ENCODE assay signal across 14 cellular contexts in the genomic region with DNA sequence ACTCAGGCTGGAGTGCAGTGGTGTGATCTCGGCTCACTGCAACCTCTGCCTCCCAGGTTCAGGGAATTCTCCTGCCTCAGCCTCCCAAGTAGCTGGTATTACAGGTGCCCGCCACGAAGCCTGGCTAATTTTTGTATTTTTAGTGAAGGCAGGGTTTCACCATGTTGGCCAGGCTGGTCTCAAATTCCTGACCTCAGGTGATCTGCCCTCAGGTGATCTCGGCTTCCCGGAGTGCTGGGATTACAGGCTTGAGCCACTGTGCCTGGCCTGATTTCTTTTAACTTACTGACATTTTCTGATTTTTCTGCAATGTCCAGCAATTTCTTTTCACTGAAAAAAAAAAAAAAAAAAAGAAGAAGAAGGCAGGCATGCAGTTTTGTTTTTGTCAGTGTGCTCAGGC. TPM values are rescaled to one million over a fixed set of nuclear protein-coding genes. Genes with fewer than 3 reads are reported as not detected.
A peak's percentile ranks its signal among the peaks of the same experiment; 100 is the strongest.
DNase-seq lines count a peak whose midpoint lies in the region; ATAC-seq and TF ChIP-seq lines count a peak whose summit lies in the region.
"Not testable (repeated sequence)": the region's sequence is repeated elsewhere in the genome, so short reads cannot be mapped to it uniquely, and the experiment has no call there.
"Had no signal": no experiment of that assay in that cellular context is flagged by ENCODE, and none has a peak within 500 bp of the region (broad histone marks: within the 10 kb centered on the region; RNA-seq: fewer than 3 reads in every experiment).

No MANE protein-coding gene starts in this region.

- H3K27ac Mint-ChIP-seq in endodermal cell: peak overlapping the region; percentile 42
- peak overlapping the region; percentile 53 for H3K27ac Mint-ChIP-seq in type B pancreatic cell

- DNase-seq in NCI-H69 (lab: John Stamatoyannopoulos, UW) (peak; percentile 6), endodermal cell (peak; percentile 56), left lobe of liver (ENCODE audit: low spot score) (peak; percentile 29), posterior vena cava (ENCODE audit: low spot score) (peak; percentile 12)
- not testable (repeated sequence) for DNase-seq in RWPE2 (ENCODE audit: low spot score); type B pancreatic cell (ENCODE audit: extremely low spot score, unreplicated experiment)
- peak; percentile 5 for DNase-seq in activated CD4-positive, CD25-positive, alpha-beta regulatory T cell treated with anti-CD3 and anti-CD28 coated beads, Interleukin-2, amount 50 U/mL, for 72 hours

- not testable (repeated sequence) for H3K36me3 Mint-ChIP-seq in endodermal cell (ENCODE audit: low read depth); type B pancreatic cell

- intact Hi-C loops in posterior vena cava (cut with DNase I): not testable (repeated sequence)

- not testable (repeated sequence) for TF ChIP-seq EP300 in Ishikawa (IDR thresholded peaks at IDR 0.05; ENCODE audit: borderline replicate concordance)

- H3K4me1 ChIP-seq in RWPE2 (ENCODE audit: insufficient read depth, poor library complexity, severe bottlenecking): peaks cover 21% of the 10 kb centered on the region
- H3K4me1 ChIP-seq in endodermal cell (ENCODE audit: control insufficient read depth, insufficient read depth, low read length): not testable (repeated sequence)

- H3K4me3 ChIP-seq in RWPE2 (ENCODE audit: severe bottlenecking); endodermal cell (ENCODE audit: low read length): not testable (repeated sequence)

- TF ChIP-seq CTCF in RWPE2 (IDR thresholded peaks at IDR 0.05; ENCODE audit: poor library complexity, severe bottlenecking); endodermal cell (conservative IDR thresholded peaks at IDR 0.05); type B pancreatic cell (conservative IDR thresholded peaks at IDR 0.05): not testable (repeated sequence)

- not testable (repeated sequence) for H3K4me3 Mint-ChIP-seq in endodermal cell
- H3K4me3 Mint-ChIP-seq in type B pancreatic cell: peak overlapping the region; percentile 53

- peaks cover 42% of the 10 kb centered on the region for H3K27me3 Mint-ChIP-seq in endodermal cell (ENCODE audit: insufficient read depth)
- H3K27me3 Mint-ChIP-seq in type B pancreatic cell: peaks cover 40% of the 10 kb centered on the region

- peak overlapping the region; percentile 1 for H3K27ac ChIP-seq in RWPE2 (ENCODE audit: poor library complexity, severe bottlenecking)
- H3K27ac ChIP-seq in endodermal cell (ENCODE audit: low read depth, low read length): not testable (repeated sequence)

- H3K36me3 ChIP-seq in RWPE2 (ENCODE audit: low read depth); endodermal cell (ENCODE audit: control insufficient read depth, insufficient read depth, low read length): not testable (repeated sequence)

- H3K9me3 ChIP-seq in RWPE2 (ENCODE audit: severe bottlenecking); endodermal cell (ENCODE audit: control insufficient read depth, low read length): not testable (repeated sequence)

- WGBS in endodermal cell (ENCODE audit: insufficient coverage in 1 of 2, insufficient read length in 1 of 2), 2 experiments: 90 to 96% methylated on average over 4 to 5 of the region's 5 CpGs

- H3K4me1 Mint-ChIP-seq in endodermal cell (peaks cover 16% of the 10 kb centered on the region), type B pancreatic cell (ENCODE audit: unreplicated experiment) (peaks cover 32% of the 10 kb centered on the region)

- H3K9me3 Mint-ChIP-seq in endodermal cell, type B pancreatic cell: not testable (repeated sequence)

- not testable (repeated sequence) for TF ChIP-seq RAD21 in Ishikawa (IDR thresholded peaks at IDR 0.05; ENCODE audit: low read depth)

- not testable (repeated sequence) for H3K9ac ChIP-seq in endodermal cell (ENCODE audit: extremely low read depth, low read length, poor library complexity, severe bottlenecking)

- not testable (repeated sequence) for ATAC-seq in RWPE2 (ENCODE audit: low read depth); left lobe of liver

- not testable (repeated sequence) for H3K27me3 ChIP-seq in RWPE2 (ENCODE audit: insufficient read depth, poor library complexity, severe bottlenecking)
- H3K27me3 ChIP-seq in endodermal cell (ENCODE audit: control insufficient read depth, insufficient read depth, low read length, poor library complexity, severe bottlenecking): peaks cover 36% of the 10 kb centered on the region

TF ChIP-seq in Ishikawa, 13 proteins besides CTCF, POLR2A, EP300 and RAD21:
- peak; percentile 37; the same call in 1 of the 2 replicates for TF ChIP-seq USF1 (IDR thresholded peaks at IDR 0.05)

RNA-seq across cellular contexts. Expression of gene TMEM61, which starts 2.9 kb away (rescaled TPM):
- not detected for total RNA-seq in endodermal cell
- polyA plus RNA-seq in endodermal cell (2013, experiment 1 of 2): 0.28 TPM
- 0.33 TPM for polyA plus RNA-seq in endodermal cell (2013, experiment 2 of 2)
- total RNA-seq in left lobe of liver: not detected
- 10 to 100 TPM in 1 of 2 donors, 1 to 10 TPM in 1; 3.0 to 11.0 TPM for total RNA-seq in posterior vena cava
- 2.9 and 3.8 TPM in 2 replicates for total RNA-seq in type B pancreatic cell (ENCODE audit: low replicate concordance)
- total RNA-seq: A172; A673; CD4-positive, alpha-beta memory T cell; GM12878; GM23248 had no signal
- polyA plus RNA-seq: BJ; CD4-positive, alpha-beta memory T cell; GM12878; GM23248 had no signal

RNA-seq across cellular contexts. Expression of gene BSND, which starts 21.2 kb away (rescaled TPM):
- total RNA-seq in endodermal cell: under 1 TPM; 0.13 to 0.20 TPM
- not detected for polyA plus RNA-seq in endodermal cell (2013, experiment 1 of 2)
- polyA plus RNA-seq in endodermal cell (2013, experiment 2 of 2): 0.04 TPM
- total RNA-seq in left lobe of liver: not detected
- total RNA-seq in posterior vena cava: not detected
- 0.05 TPM in 1 of 2 replicates, not detected in the other for total RNA-seq in type B pancreatic cell (ENCODE audit: low replicate concordance)
- total RNA-seq: A172; A673; CD4-positive, alpha-beta memory T cell; GM12878; GM23248 had no signal
- polyA plus RNA-seq: BJ; CD4-positive, alpha-beta memory T cell; GM12878; GM23248 had no signal
